25 cellular contexts compared by ENCODE assay signal in genomic region chr2:240900141-240900860, GRCh38. TPM values are rescaled to one million over a fixed set of nuclear protein-coding genes. Genes with fewer than 3 reads are reported as not detected.
DNase-seq lines count a peak whose midpoint lies in the region; ATAC-seq and TF ChIP-seq lines count a peak whose summit lies in the region.
"Had no signal": no experiment of that assay in that cellular context is flagged by ENCODE, and none has a peak within 500 bp of the region (broad histone marks: within the 10 kb centered on the region; RNA-seq: fewer than 3 reads in every experiment).

No MANE protein-coding gene starts in this region.

- H3K14ac ChIP-seq in neuronal stem cell (ENCODE audit: low read length), result no peak overlapping the region

- no peaks in the 10 kb centered on the region for H3K79me1 ChIP-seq in neuronal stem cell (ENCODE audit: low read depth, low read length)

- WGBS in right cardiac atrium, result 89% methylated on average over 27 of the region's 27 CpGs
- no CpG with 5 or more reads among the region's 27 CpGs for WGBS in neuronal stem cell (ENCODE audit: extremely low coverage in 2 of 2, insufficient read length in 2 of 2, insufficient replicate concordance in 1 of 2), 2 donors
- WGBS in endodermal cell (ENCODE audit: insufficient coverage in 1 of 2, insufficient read length in 1 of 2), 2 experiments, result 95 to 96% methylated on average over 16 to 26 of the region's 27 CpGs

- H3K4me3 Mint-ChIP-seq in CD14-positive monocyte, result no peak overlapping the region
- no peak overlapping the region for H3K4me3 Mint-ChIP-seq in endodermal cell
- H3K4me3 Mint-ChIP-seq: CD4-positive, CD25-positive, alpha-beta regulatory T cell; CD8-positive, alpha-beta memory T cell; HFFc6 had no signal

- no peak overlapping the region for H2BK5ac ChIP-seq in neuronal stem cell (ENCODE audit: low read length)

- no peak overlapping the region for H3K18ac ChIP-seq in neuronal stem cell (ENCODE audit: low read length)

- H2AFZ ChIP-seq in neuronal stem cell (ENCODE audit: low read length), result no peak overlapping the region

- H3K4me3 ChIP-seq in right atrium auricular region, result no peak overlapping the region
- no peak overlapping the region for H3K4me3 ChIP-seq in right cardiac atrium (ENCODE audit: low read length)
- no peak overlapping the region for H3K4me3 ChIP-seq in neuronal stem cell (ENCODE audit: low read length in 2 of 2)
- no peak overlapping the region for H3K4me3 ChIP-seq in endodermal cell (ENCODE audit: low read length)
- H3K4me3 ChIP-seq: BLaER1 treated with 17β-estradiol and CSF1 and Interleukin-3, amounts not matched to agents 10 nM and 100 nM; GM12878 had no signal

- intact Hi-C loops in Right ventricle myocardium superior (cut with DNase I) (no loop called here), CD14-positive monocyte (cut with micrococcal nuclease) (no loop called here), right cardiac atrium (cut with DNase I) (no loop called here)

- no peak overlapping the region for H4K8ac ChIP-seq in neuronal stem cell (ENCODE audit: low read depth, low read length)

- H3K4me2 ChIP-seq in neuronal stem cell (ENCODE audit: insufficient read depth, low read length, poor library complexity, severe bottlenecking), result no peak overlapping the region

- no peak overlapping the region for H2BK120ac ChIP-seq in neuronal stem cell (ENCODE audit: low read depth, low read length)

- H3K9me3 Mint-ChIP-seq in CD14-positive monocyte (peaks cover 0 to 6% (median 0%) of the 10 kb centered on the region in 7 donors), endodermal cell (peaks cover 17% of the 10 kb centered on the region)
- H3K9me3 Mint-ChIP-seq: CD8-positive, alpha-beta memory T cell; HFFc6 had no signal

- H3K4me1 ChIP-seq in right atrium auricular region (peaks cover 0 to 21% of the 10 kb centered on the region in 2 donors), right cardiac atrium (ENCODE audit: control insufficient read depth, insufficient read depth, low read length) (no peaks in the 10 kb centered on the region), neuronal stem cell (ENCODE audit: control insufficient read depth in 2 of 2, insufficient read depth in 1 of 2, low read depth in 1 of 2, low read length in 2 of 2) (peaks cover 0 to 2% of the 10 kb centered on the region in 2 donors), endodermal cell (ENCODE audit: control insufficient read depth, insufficient read depth, low read length) (no peaks in the 10 kb centered on the region)

- H3K9me3 ChIP-seq in right atrium auricular region, result no peaks in the 10 kb centered on the region
- no peaks in the 10 kb centered on the region for H3K9me3 ChIP-seq in right cardiac atrium (ENCODE audit: control insufficient read depth, low read length)
- no peaks in the 10 kb centered on the region for H3K9me3 ChIP-seq in neuronal stem cell (replicated peaks in 1 of 2; ENCODE audit: control insufficient read depth in 2 of 2, insufficient read depth in 1 of 2, low read depth in 1 of 2, low read length in 2 of 2)
- H3K9me3 ChIP-seq in endodermal cell (ENCODE audit: control insufficient read depth, low read length), result peaks cover 15% of the 10 kb centered on the region

- H3K23ac ChIP-seq in neuronal stem cell (ENCODE audit: low read depth, low read length, poor library complexity), result peak overlapping the region; percentile 20

- H3K27me3 Mint-ChIP-seq in CD14-positive monocyte (ENCODE audit: low read depth in 3 of 3), result peaks cover 4 to 6% (median 4%) of the 10 kb centered on the region in 3 donors
- H3K27me3 Mint-ChIP-seq in endodermal cell (ENCODE audit: insufficient read depth), result peaks cover 10% of the 10 kb centered on the region
- H3K27me3 Mint-ChIP-seq: CD4-positive, CD25-positive, alpha-beta regulatory T cell had no signal

- no peak overlapping the region for H3K4ac ChIP-seq in neuronal stem cell (ENCODE audit: low read length)

- no peak overlapping the region for H3K9ac ChIP-seq in neuronal stem cell (ENCODE audit: low read depth, low read length, poor library complexity)
- H3K9ac ChIP-seq in endodermal cell (ENCODE audit: extremely low read depth, low read length, poor library complexity, severe bottlenecking), result no peak overlapping the region
- H3K9ac ChIP-seq: BLaER1 treated with 17β-estradiol and CSF1 and Interleukin-3, amounts not matched to agents 10 nM and 100 nM had no signal

- H3K36me3 ChIP-seq in right atrium auricular region, result no peaks in the 10 kb centered on the region
- no peaks in the 10 kb centered on the region for H3K36me3 ChIP-seq in neuronal stem cell (replicated peaks in 1 of 2; ENCODE audit: control insufficient read depth in 2 of 2, insufficient read depth in 2 of 2, low read length in 2 of 2)
- H3K36me3 ChIP-seq in endodermal cell (ENCODE audit: control insufficient read depth, insufficient read depth, low read length), result no peaks in the 10 kb centered on the region
- H3K36me3 ChIP-seq: BLaER1 treated with 17β-estradiol and CSF1 and Interleukin-3, amounts not matched to agents 10 nM and 100 nM had no signal

- peak overlapping the region in 1 of 7 donors; percentile 48 for H3K27ac Mint-ChIP-seq in CD14-positive monocyte
- no peak overlapping the region for H3K27ac Mint-ChIP-seq in endodermal cell
- H3K27ac Mint-ChIP-seq: CD4-positive, CD25-positive, alpha-beta regulatory T cell; CD8-positive, alpha-beta memory T cell; HFFc6 had no signal

- no peak overlapping the region for H2AK5ac ChIP-seq in neuronal stem cell (ENCODE audit: low read depth, low read length)

- H2BK12ac ChIP-seq in neuronal stem cell (ENCODE audit: low read length), result no peak overlapping the region

- DNase-seq in Right ventricle myocardium superior, result peak; percentile 22
- DNase-seq in right atrium auricular region (ENCODE audit: low spot score), result no peak
- DNase-seq in CD14-positive monocyte (ENCODE audit: low spot score), result peak; percentile 18
- DNase-seq in right cardiac atrium, result peak; percentile 11 to 43 (median 31)
- no peak for DNase-seq in neuronal stem cell (ENCODE audit: low spot score)
- DNase-seq in T-helper 1 cell, result no peak
- no peak for DNase-seq in endodermal cell
- no peak for DNase-seq in activated CD4-positive, alpha-beta T cell treated with anti-CD3 and anti-CD28 coated beads for 48 hours
- DNase-seq: 8988T; CD4-positive, CD25-positive, alpha-beta regulatory T cell; CD8-positive, alpha-beta memory T cell; COR-L47; DMS 273 treated with DMSO at 0.1 percent for 48 hours; DMS53; DND-41; EL; GOT3; H7; HFFc6 had no signal

- no peak overlapping the region for H2BK15ac ChIP-seq in neuronal stem cell (ENCODE audit: low read length)

- H3K36me3 Mint-ChIP-seq in CD14-positive monocyte (no peaks in the 10 kb centered on the region), endodermal cell (ENCODE audit: low read depth) (peaks cover 3% of the 10 kb centered on the region)
- H3K36me3 Mint-ChIP-seq: CD4-positive, CD25-positive, alpha-beta regulatory T cell; CD8-positive, alpha-beta memory T cell had no signal

- TF ChIP-seq CTCF in right atrium auricular region (IDR thresholded peaks at IDR 0.05) (no peak), CD14-positive monocyte (IDR thresholded peaks at IDR 0.05) (no peak), endodermal cell (conservative IDR thresholded peaks at IDR 0.05) (no peak)

- H3K27ac ChIP-seq in right atrium auricular region, result no peak overlapping the region
- H3K27ac ChIP-seq in right cardiac atrium (ENCODE audit: low read length), result no peak overlapping the region
- H3K27ac ChIP-seq in neuronal stem cell (replicated peaks; ENCODE audit: low read length), result no peak overlapping the region
- H3K27ac ChIP-seq in endodermal cell (ENCODE audit: low read depth, low read length), result no peak overlapping the region
- H3K27ac ChIP-seq: BLaER1 treated with 17β-estradiol and CSF1 and Interleukin-3, amounts not matched to agents 10 nM and 100 nM had no signal

- no peak for ATAC-seq in Right ventricle myocardium superior (ENCODE audit: poor library complexity)
- no peak for ATAC-seq in right cardiac atrium
- ATAC-seq: GM12878, HCT116 had no signal

- no peak overlapping the region for H4K91ac ChIP-seq in neuronal stem cell (ENCODE audit: low read depth, low read length, poor library complexity)

- H3K27me3 ChIP-seq in right atrium auricular region (no peaks in the 10 kb centered on the region), right cardiac atrium (ENCODE audit: control insufficient read depth, insufficient read depth) (no peaks in the 10 kb centered on the region), neuronal stem cell (ENCODE audit: control insufficient read depth in 3 of 3, insufficient read depth in 3 of 3, low read depth in 1 of 3, low read length in 3 of 3) (peaks cover 0 to 13% (median 3%) of the 10 kb centered on the region in 3 experiments), endodermal cell (ENCODE audit: control insufficient read depth, insufficient read depth, low read length, poor library complexity, severe bottlenecking) (no peaks in the 10 kb centered on the region)
- H3K27me3 ChIP-seq: BLaER1 treated with 17β-estradiol and CSF1 and Interleukin-3, amounts not matched to agents 10 nM and 100 nM had no signal

- no peaks in the 10 kb centered on the region for H3K4me1 Mint-ChIP-seq in CD14-positive monocyte
- peaks cover 14% of the 10 kb centered on the region for H3K4me1 Mint-ChIP-seq in endodermal cell
- H3K4me1 Mint-ChIP-seq: CD4-positive, CD25-positive, alpha-beta regulatory T cell; CD8-positive, alpha-beta memory T cell had no signal

RNA-seq across cellular contexts. Expression of gene MAB21L4, which starts 4.3 kb away (rescaled TPM):
- total RNA-seq in Right ventricle myocardium superior (not detected), right atrium auricular region (under 1 TPM in 1 of 2 donors, not detected in 1; 0.31 TPM), right cardiac atrium (not detected), endodermal cell (under 1 TPM in 1 of 2 donors, not detected in 1; 0.31 TPM)
- polyA plus RNA-seq in CD14-positive monocyte (not detected), right cardiac atrium (not detected)
- not detected for polyA plus RNA-seq in neuronal stem cell (2013, experiment 1 of 2)
- polyA plus RNA-seq in neuronal stem cell (2013, experiment 2 of 2), result not detected
- polyA plus RNA-seq in endodermal cell (2013, experiment 1 of 2), result not detected
- not detected for polyA plus RNA-seq in endodermal cell (2013, experiment 2 of 2)
- total RNA-seq: A673; CD4-positive, CD25-positive, alpha-beta regulatory T cell; CD8-positive, alpha-beta memory T cell; G401; GM12878; H7; HFFc6 had no signal
- polyA plus RNA-seq: AG04450; CD4-positive, CD25-positive, alpha-beta regulatory T cell; CD8-positive, alpha-beta memory T cell had no signal

RNA-seq across cellular contexts. Expression of gene CROCC2, which starts 5.8 kb away (rescaled TPM):
- total RNA-seq in Right ventricle myocardium superior, result not detected
- total RNA-seq in right atrium auricular region, result not detected
- not detected for polyA plus RNA-seq in CD14-positive monocyte
- under 1 TPM in 1 of 4 donors, not detected in 3; 0.03 TPM for total RNA-seq in right cardiac atrium
- polyA plus RNA-seq in right cardiac atrium, result not detected
- polyA plus RNA-seq in neuronal stem cell (2013, experiment 1 of 2), result not detected
- not detected for polyA plus RNA-seq in neuronal stem cell (2013, experiment 2 of 2)
- not detected for total RNA-seq in endodermal cell
- not detected for polyA plus RNA-seq in endodermal cell (2013, experiment 1 of 2)
- not detected for polyA plus RNA-seq in endodermal cell (2013, experiment 2 of 2)
- total RNA-seq: A673; CD4-positive, CD25-positive, alpha-beta regulatory T cell; CD8-positive, alpha-beta memory T cell; G401; GM12878; HFFc6 had no signal
- polyA plus RNA-seq: AG04450; CD4-positive, CD25-positive, alpha-beta regulatory T cell; CD8-positive, alpha-beta memory T cell; GM12878 had no signal

RNA-seq across cellular contexts. Expression of gene AGXT, which starts 31.7 kb away (rescaled TPM):
- total RNA-seq in Right ventricle myocardium superior, result not detected
- not detected for total RNA-seq in right atrium auricular region
- not detected for polyA plus RNA-seq in CD14-positive monocyte
- not detected for total RNA-seq in right cardiac atrium
- 0.14 TPM for polyA plus RNA-seq in right cardiac atrium
- not detected for polyA plus RNA-seq in neuronal stem cell (2013, experiment 1 of 2)
- polyA plus RNA-seq in neuronal stem cell (2013, experiment 2 of 2), result not detected
- total RNA-seq in endodermal cell, result under 1 TPM in 1 of 2 donors, not detected in 1; 0.31 TPM
- polyA plus RNA-seq in endodermal cell (2013, experiment 1 of 2), result not detected
- polyA plus RNA-seq in endodermal cell (2013, experiment 2 of 2), result not detected
- total RNA-seq: A673; CD4-positive, CD25-positive, alpha-beta regulatory T cell; CD8-positive, alpha-beta memory T cell; G401; H7; HFFc6 had no signal
- polyA plus RNA-seq: AG04450; CD4-positive, CD25-positive, alpha-beta regulatory T cell; CD8-positive, alpha-beta memory T cell; GM12878 had no signal

Comparison
In these comparisons a context has a peak if more than half of its experiments do, and no peak if none do; other contexts are left out.
1. DNase-seq: peak in Right ventricle myocardium superior (single experiment), CD14-positive monocyte (single experiment) and right cardiac atrium (3 of 3); none in right atrium auricular region (single experiment), neuronal stem cell (single experiment), T-helper 1 cell (0 of 5), endodermal cell (single experiment) and activated CD4-positive, alpha-beta T cell treated with anti-CD3 and anti-CD28 coated beads for 48 hours (single experiment).